In the genomic region with DNA sequence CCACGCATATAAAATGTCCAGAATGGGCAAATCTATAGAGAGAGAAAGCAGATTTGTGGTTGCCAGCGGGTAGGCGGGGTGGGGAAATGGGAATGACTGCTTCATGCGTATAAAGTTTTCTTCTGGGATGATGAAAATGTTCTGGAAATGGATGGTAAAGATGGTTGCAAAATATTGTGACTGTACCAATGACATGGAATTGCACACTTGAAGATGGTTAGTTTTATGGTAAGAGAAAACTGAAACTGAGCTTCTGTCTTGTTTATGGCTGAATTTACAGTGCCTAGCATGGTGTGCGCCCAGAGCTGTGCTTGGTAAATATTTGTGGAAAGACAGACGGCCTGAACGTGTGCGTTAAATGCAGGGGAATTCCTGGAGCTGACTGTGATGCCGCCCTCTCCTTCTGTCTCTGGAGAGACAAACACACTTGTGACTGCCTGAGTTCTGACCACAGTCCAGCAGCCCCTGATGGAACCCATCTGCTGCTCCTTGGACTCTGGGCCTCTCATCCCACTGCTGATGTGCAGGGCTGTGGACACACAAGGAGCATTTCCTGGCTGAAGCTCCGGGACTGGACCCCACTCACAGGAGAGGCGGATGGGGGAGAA, we compare ENCODE assay signal across 1 cellular context.
TF ChIP-seq lines count a peak whose summit lies in the region.

No MANE protein-coding gene starts in this region.

TF ChIP-seq in IMR-90, 13 proteins besides CTCF, POLR2A, EP300 and RAD21 (continued from another document):
- TF ChIP-seq RCOR1 (IDR thresholded peaks at IDR 0.05; ENCODE audit: insufficient replicate concordance, low read length) = no peak
- TF ChIP-seq CEBPB (IDR thresholded peaks at IDR 0.05; ENCODE audit: low read depth, low read length) = peak; percentile 53
- no peak for TF ChIP-seq RFX5 (IDR thresholded peaks at IDR 0.05; ENCODE audit: low read depth, low read length)
- no peak; the same call in 1 of the 2 replicates for TF ChIP-seq NFE2L2 (IDR thresholded peaks at IDR 0.05; ENCODE audit: low read depth, low read length)
- TF ChIP-seq MAFK (IDR thresholded peaks at IDR 0.05; ENCODE audit: low read depth, low read length) = 0 out of 2 replicates have a peak, but pooled peaks have one; percentile 15
